ENCODE assay signal across 1 cellular context in the genomic region with DNA sequence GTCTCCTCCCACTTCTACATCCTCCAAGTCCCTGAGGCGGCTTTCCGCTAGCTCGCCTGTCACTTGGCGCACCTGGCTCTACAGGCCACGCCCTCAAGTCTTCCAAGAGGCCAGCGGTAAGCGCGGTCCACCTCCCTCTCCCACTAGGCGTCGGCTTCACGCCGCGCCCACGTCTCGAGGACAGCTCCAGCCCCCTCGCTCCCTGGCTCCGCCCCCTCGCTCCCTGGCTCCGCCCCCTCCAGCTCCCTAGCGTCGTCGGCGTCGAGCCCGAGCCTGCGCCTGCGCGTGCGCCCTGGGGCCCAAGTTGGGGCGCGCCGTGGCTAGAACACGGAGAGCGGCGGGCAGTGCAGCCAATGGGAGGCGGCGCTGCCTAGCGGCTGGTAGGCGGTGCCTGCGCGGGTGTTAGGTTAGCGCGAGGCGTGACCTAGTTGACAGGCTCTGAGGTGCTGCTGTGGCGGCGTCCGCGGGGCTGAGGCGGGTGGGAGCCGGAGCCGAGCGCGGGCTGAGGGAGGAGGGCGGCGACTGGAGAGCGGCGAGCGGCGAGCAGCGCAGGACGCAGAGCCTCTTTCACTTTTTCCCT.
TF ChIP-seq lines count a peak whose summit lies in the region.

A gene (plus strand): TSS at position 431 of the 580 bp plus-strand sequence.

TF ChIP-seq in HepG2, 621 proteins besides CTCF, POLR2A, EP300 and RAD21 (continued from another document):
- TF ChIP-seq, protein P1, sequence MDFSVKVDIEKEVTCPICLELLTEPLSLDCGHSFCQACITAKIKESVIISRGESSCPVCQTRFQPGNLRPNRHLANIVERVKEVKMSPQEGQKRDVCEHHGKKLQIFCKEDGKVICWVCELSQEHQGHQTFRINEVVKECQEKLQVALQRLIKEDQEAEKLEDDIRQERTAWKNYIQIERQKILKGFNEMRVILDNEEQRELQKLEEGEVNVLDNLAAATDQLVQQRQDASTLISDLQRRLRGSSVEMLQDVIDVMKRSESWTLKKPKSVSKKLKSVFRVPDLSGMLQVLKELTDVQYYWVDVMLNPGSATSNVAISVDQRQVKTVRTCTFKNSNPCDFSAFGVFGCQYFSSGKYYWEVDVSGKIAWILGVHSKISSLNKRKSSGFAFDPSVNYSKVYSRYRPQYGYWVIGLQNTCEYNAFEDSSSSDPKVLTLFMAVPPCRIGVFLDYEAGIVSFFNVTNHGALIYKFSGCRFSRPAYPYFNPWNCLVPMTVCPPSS (IDR thresholded peaks at IDR 0.05) = no peak
- TF ChIP-seq ELF1 (CRISPR knock-in tag; IDR thresholded peaks at IDR 0.05) (no peak), MAFG (CRISPR knock-in tag; IDR thresholded peaks at IDR 0.05) (no peak), ZNF263 (CRISPR knock-in tag; IDR thresholded peaks at IDR 0.05) (no peak; the same call in 1 of the 2 replicates), ZNF761 (CRISPR knock-in tag; conservative IDR thresholded peaks at IDR 0.05) (0 out of 2 replicates have a peak, but pooled peaks have one; percentile 59), HNF4A (CRISPR knock-in tag; IDR thresholded peaks at IDR 0.05) (no peak), KDM5B (CRISPR knock-in tag; IDR thresholded peaks at IDR 0.05; ENCODE audit: borderline replicate concordance) (peak; percentile 56; the same call in 1 of the 2 replicates), TARDBP (CRISPR knock-in tag; IDR thresholded peaks at IDR 0.05) (0 out of 2 replicates have a peak, but pooled peaks have one; percentile 19), NFYC (CRISPR knock-in tag; IDR thresholded peaks at IDR 0.05) (peak; percentile 78), ZNF563 (CRISPR knock-in tag; IDR thresholded peaks at IDR 0.05) (peak; percentile 75; the same call in 1 of the 2 replicates), MEF2D (CRISPR knock-in tag; IDR thresholded peaks at IDR 0.05) (no peak), NFYB (CRISPR knock-in tag; IDR thresholded peaks at IDR 0.05) (peak; percentile 75), MED1 (CRISPR knock-in tag; IDR thresholded peaks at IDR 0.05) (no peak), ZNF556 (CRISPR knock-in tag; IDR thresholded peaks at IDR 0.05; ENCODE audit: borderline replicate concordance) (0 out of 2 replicates have a peak, but pooled peaks have one; percentile 34), HNRNPK (IDR thresholded peaks at IDR 0.05; ENCODE audit: low read depth, low read length, poor library complexity, severe bottlenecking) (peak; percentile 50), SMAD9 (CRISPR knock-in tag; IDR thresholded peaks at IDR 0.05) (no peak), ZNF230 (CRISPR knock-in tag; IDR thresholded peaks at IDR 0.05) (no peak), ZNF350 (CRISPR knock-in tag; IDR thresholded peaks at IDR 0.05; ENCODE audit: borderline replicate concordance, low read depth) (peak; percentile 36; the same call in 1 of the 2 replicates), YEATS4 (CRISPR knock-in tag; IDR thresholded peaks at IDR 0.05; ENCODE audit: borderline replicate concordance) (no peak), XRCC5 (optimal IDR thresholded peaks at IDR 0.05; ENCODE audit: low read length) (peak; percentile 36), ZNF460 (CRISPR knock-in tag; IDR thresholded peaks at IDR 0.05; ENCODE audit: borderline replicate concordance) (no peak), ZNF83 (CRISPR knock-in tag; IDR thresholded peaks at IDR 0.05; ENCODE audit: borderline replicate concordance) (no peak), IRF2 (CRISPR knock-in tag; IDR thresholded peaks at IDR 0.05) (no peak), ZNF776 (CRISPR knock-in tag; IDR thresholded peaks at IDR 0.05) (peak; percentile 74), ZNF143 (CRISPR knock-in tag; IDR thresholded peaks at IDR 0.05) (no peak)
- TF ChIP-seq, protein P2, sequence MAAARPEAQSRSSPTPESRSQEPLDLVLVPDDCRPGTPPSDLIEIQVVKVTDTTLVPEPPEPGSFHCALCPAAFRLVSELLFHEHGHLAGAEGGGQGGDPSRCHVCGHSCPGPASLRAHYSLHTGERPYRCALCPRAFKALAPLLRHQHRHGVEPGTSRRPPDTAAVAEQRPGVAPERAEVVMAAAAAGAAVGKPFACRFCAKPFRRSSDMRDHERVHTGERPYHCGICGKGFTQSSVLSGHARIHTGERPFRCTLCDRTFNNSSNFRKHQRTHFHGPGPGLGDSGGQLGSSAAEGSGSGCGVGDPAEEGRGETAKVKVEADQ (CRISPR knock-in tag; IDR thresholded peaks at IDR 0.05; ENCODE audit: borderline replicate concordance) = 0 out of 2 replicates have a peak, but pooled peaks have one; percentile 19
- TF ChIP-seq, protein P3, sequence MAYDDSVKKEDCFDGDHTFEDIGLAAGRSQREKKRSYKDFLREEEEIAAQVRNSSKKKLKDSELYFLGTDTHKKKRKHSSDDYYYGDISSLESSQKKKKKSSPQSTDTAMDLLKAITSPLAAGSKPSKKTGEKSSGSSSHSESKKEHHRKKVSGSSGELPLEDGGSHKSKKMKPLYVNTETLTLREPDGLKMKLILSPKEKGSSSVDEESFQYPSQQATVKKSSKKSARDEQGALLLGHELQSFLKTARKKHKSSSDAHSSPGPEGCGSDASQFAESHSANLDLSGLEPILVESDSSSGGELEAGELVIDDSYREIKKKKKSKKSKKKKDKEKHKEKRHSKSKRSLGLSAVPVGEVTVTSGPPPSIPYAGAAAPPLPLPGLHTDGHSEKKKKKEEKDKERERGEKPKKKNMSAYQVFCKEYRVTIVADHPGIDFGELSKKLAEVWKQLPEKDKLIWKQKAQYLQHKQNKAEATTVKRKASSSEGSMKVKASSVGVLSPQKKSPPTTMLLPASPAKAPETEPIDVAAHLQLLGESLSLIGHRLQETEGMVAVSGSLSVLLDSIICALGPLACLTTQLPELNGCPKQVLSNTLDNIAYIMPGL (CRISPR knock-in tag; IDR thresholded peaks at IDR 0.05; ENCODE audit: borderline replicate concordance in 1 of 2, low read depth in 1 of 2) = 0 out of 4 replicates have a peak, but pooled peaks of 1 of the 2 experiments have one; percentile 6
- TF ChIP-seq, protein P4, sequence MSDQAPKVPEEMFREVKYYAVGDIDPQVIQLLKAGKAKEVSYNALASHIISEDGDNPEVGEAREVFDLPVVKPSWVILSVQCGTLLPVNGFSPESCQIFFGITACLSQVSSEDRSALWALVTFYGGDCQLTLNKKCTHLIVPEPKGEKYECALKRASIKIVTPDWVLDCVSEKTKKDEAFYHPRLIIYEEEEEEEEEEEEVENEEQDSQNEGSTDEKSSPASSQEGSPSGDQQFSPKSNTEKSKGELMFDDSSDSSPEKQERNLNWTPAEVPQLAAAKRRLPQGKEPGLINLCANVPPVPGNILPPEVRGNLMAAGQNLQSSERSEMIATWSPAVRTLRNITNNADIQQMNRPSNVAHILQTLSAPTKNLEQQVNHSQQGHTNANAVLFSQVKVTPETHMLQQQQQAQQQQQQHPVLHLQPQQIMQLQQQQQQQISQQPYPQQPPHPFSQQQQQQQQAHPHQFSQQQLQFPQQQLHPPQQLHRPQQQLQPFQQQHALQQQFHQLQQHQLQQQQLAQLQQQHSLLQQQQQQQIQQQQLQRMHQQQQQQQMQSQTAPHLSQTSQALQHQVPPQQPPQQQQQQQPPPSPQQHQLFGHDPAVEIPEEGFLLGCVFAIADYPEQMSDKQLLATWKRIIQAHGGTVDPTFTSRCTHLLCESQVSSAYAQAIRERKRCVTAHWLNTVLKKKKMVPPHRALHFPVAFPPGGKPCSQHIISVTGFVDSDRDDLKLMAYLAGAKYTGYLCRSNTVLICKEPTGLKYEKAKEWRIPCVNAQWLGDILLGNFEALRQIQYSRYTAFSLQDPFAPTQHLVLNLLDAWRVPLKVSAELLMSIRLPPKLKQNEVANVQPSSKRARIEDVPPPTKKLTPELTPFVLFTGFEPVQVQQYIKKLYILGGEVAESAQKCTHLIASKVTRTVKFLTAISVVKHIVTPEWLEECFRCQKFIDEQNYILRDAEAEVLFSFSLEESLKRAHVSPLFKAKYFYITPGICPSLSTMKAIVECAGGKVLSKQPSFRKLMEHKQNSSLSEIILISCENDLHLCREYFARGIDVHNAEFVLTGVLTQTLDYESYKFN (CRISPR knock-in tag; conservative IDR thresholded peaks at IDR 0.05) = 0 out of 2 replicates have a peak, but pooled peaks have one; percentile 19
- TF ChIP-seq, protein P5, sequence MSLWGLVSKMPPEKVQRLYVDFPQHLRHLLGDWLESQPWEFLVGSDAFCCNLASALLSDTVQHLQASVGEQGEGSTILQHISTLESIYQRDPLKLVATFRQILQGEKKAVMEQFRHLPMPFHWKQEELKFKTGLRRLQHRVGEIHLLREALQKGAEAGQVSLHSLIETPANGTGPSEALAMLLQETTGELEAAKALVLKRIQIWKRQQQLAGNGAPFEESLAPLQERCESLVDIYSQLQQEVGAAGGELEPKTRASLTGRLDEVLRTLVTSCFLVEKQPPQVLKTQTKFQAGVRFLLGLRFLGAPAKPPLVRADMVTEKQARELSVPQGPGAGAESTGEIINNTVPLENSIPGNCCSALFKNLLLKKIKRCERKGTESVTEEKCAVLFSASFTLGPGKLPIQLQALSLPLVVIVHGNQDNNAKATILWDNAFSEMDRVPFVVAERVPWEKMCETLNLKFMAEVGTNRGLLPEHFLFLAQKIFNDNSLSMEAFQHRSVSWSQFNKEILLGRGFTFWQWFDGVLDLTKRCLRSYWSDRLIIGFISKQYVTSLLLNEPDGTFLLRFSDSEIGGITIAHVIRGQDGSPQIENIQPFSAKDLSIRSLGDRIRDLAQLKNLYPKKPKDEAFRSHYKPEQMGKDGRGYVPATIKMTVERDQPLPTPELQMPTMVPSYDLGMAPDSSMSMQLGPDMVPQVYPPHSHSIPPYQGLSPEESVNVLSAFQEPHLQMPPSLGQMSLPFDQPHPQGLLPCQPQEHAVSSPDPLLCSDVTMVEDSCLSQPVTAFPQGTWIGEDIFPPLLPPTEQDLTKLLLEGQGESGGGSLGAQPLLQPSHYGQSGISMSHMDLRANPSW (CRISPR knock-in tag; IDR thresholded peaks at IDR 0.05; ENCODE audit: borderline replicate concordance) = no peak
- TF ChIP-seq, protein P6, sequence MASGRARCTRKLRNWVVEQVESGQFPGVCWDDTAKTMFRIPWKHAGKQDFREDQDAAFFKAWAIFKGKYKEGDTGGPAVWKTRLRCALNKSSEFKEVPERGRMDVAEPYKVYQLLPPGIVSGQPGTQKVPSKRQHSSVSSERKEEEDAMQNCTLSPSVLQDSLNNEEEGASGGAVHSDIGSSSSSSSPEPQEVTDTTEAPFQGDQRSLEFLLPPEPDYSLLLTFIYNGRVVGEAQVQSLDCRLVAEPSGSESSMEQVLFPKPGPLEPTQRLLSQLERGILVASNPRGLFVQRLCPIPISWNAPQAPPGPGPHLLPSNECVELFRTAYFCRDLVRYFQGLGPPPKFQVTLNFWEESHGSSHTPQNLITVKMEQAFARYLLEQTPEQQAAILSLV (CRISPR knock-in tag; IDR thresholded peaks at IDR 0.05; ENCODE audit: borderline replicate concordance) = peak; percentile 38; the same call in 1 of the 2 replicates
- TF ChIP-seq, protein P7, sequence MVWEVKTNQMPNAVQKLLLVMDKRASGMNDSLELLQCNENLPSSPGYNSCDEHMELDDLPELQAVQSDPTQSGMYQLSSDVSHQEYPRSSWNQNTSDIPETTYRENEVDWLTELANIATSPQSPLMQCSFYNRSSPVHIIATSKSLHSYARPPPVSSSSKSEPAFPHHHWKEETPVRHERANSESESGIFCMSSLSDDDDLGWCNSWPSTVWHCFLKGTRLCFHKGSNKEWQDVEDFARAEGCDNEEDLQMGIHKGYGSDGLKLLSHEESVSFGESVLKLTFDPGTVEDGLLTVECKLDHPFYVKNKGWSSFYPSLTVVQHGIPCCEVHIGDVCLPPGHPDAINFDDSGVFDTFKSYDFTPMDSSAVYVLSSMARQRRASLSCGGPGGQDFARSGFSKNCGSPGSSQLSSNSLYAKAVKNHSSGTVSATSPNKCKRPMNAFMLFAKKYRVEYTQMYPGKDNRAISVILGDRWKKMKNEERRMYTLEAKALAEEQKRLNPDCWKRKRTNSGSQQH (CRISPR knock-in tag; IDR thresholded peaks at IDR 0.05; ENCODE audit: low read depth) = peak; percentile 60; the same call in 1 of the 2 replicates
- TF ChIP-seq, protein P8, sequence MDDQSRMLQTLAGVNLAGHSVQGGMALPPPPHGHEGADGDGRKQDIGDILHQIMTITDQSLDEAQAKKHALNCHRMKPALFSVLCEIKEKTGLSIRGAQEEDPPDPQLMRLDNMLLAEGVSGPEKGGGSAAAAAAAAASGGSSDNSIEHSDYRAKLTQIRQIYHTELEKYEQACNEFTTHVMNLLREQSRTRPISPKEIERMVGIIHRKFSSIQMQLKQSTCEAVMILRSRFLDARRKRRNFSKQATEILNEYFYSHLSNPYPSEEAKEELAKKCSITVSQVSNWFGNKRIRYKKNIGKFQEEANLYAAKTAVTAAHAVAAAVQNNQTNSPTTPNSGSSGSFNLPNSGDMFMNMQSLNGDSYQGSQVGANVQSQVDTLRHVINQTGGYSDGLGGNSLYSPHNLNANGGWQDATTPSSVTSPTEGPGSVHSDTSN (CRISPR knock-in tag; IDR thresholded peaks at IDR 0.05; ENCODE audit: borderline replicate concordance) = no peak
TF ChIP-seq in HepG2: peak in this region for 89.
